16 cellular contexts compared by ENCODE assay signal in the genomic region with DNA sequence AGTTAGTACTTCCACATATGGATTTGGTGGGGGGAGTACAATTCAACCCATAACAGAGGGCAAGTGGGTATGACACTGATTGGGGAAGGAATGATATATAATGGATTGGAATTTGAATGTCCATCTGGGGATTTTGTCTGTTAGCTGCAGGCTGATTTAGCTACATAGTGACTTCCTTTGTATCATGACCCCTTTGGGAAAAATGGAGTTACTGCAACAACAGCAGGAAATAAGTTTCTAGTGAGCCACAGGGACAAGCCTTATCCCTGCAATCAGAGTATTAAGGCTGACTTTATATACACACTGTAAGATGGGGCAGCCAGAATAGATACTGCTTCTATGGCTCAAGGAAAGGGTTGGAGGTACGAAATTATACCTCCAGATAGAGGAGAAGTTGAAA.
DNase-seq lines count a peak whose midpoint lies in the region; ATAC-seq and TF ChIP-seq lines count a peak whose summit lies in the region.
"Had no signal": no experiment of that assay in that cellular context is flagged by ENCODE, and none has a peak within 500 bp of the region (broad histone marks: within the 10 kb centered on the region; RNA-seq: fewer than 3 reads in every experiment).

No MANE protein-coding gene starts in this region.

- H3K9ac ChIP-seq in colonic mucosa (ENCODE audit: low read depth in 2 of 2, low read length in 2 of 2): no peak overlapping the region
- no peak overlapping the region for H3K9ac ChIP-seq in parathyroid adenoma

- no peaks in the 10 kb centered on the region for H3K4me1 ChIP-seq in colonic mucosa
- peaks cover 5% of the 10 kb centered on the region for H3K4me1 ChIP-seq in parathyroid adenoma
- H3K4me1 ChIP-seq: A549, sigmoid colon had no signal

- no peak overlapping the region for H3K27ac Mint-ChIP-seq in activated T-helper 1 cell treated with anti-CD3 and anti-CD28 coated beads, Interleukin-12 subunit alpha, Interleukin-12 subunit beta, Interleukin-2, Interleukin-4 antibody, amounts not matched to agents 30 ng/mL and 10 ng/mL and 1 ng/mL, durations not matched to agents 14 hours and 24 hours and 36 hours
- H3K27ac Mint-ChIP-seq in stimulated activated naive B cell treated with anti-CD40 and anti-IgM and Interleukin-4, amounts not matched to agents 10 μg/mL and 1 μg/mL and 100 μg/mL, for 72 hours: no peak overlapping the region
- H3K27ac Mint-ChIP-seq: memory B cell, T-cell had no signal

- intact Hi-C loops in colonic mucosa (cut with DNase I): no loop called here
- intact Hi-C loops in activated T-helper 1 cell treated with anti-CD3 and anti-CD28 coated beads, Interleukin-12 subunit alpha, Interleukin-12 subunit beta, Interleukin-2, Interleukin-4 antibody, amounts not matched to agents 30 ng/mL and 10 ng/mL and 1 ng/mL, durations not matched to agents 14 hours and 24 hours and 36 hours (cut with micrococcal nuclease): no loop called here

- no peaks in the 10 kb centered on the region for H3K4me1 Mint-ChIP-seq in activated T-helper 1 cell treated with anti-CD3 and anti-CD28 coated beads, Interleukin-12 subunit alpha, Interleukin-12 subunit beta, Interleukin-2, Interleukin-4 antibody, amounts not matched to agents 30 ng/mL and 10 ng/mL and 1 ng/mL, durations not matched to agents 14 hours and 24 hours and 36 hours (ENCODE audit: low read depth)
- H3K4me1 Mint-ChIP-seq in stimulated activated naive B cell treated with anti-CD40 and anti-IgM and Interleukin-4, amounts not matched to agents 10 μg/mL and 1 μg/mL and 100 μg/mL, for 72 hours: no peaks in the 10 kb centered on the region
- H3K4me1 Mint-ChIP-seq: memory B cell, T-cell had no signal

- H3K4me2 ChIP-seq in parathyroid adenoma (ENCODE audit: low read length): no peak overlapping the region
- H3K4me2 ChIP-seq: A549 had no signal

- H3K4me3 ChIP-seq in colonic mucosa (no peak overlapping the region), parathyroid adenoma (ENCODE audit: low read depth, low read length) (no peak overlapping the region)
- H3K4me3 ChIP-seq: A549, dorsolateral prefrontal cortex, MG63, sigmoid colon had no signal

- H3K27ac ChIP-seq in colonic mucosa (no peak overlapping the region), parathyroid adenoma (no peak overlapping the region)
- H3K27ac ChIP-seq: A549, dorsolateral prefrontal cortex, sigmoid colon had no signal

- no peak overlapping the region for H3K4me3 Mint-ChIP-seq in activated T-helper 1 cell treated with anti-CD3 and anti-CD28 coated beads, Interleukin-12 subunit alpha, Interleukin-12 subunit beta, Interleukin-2, Interleukin-4 antibody, amounts not matched to agents 30 ng/mL and 10 ng/mL and 1 ng/mL, durations not matched to agents 14 hours and 24 hours and 36 hours
- H3K4me3 Mint-ChIP-seq in stimulated activated naive B cell treated with anti-CD40 and anti-IgM and Interleukin-4, amounts not matched to agents 10 μg/mL and 1 μg/mL and 100 μg/mL, for 72 hours: no peak overlapping the region
- H3K4me3 Mint-ChIP-seq: memory B cell, T-cell had no signal

- no peak for ATAC-seq in stimulated activated naive B cell treated with anti-CD40 and anti-IgM and Interleukin-4, amounts not matched to agents 10 μg/mL and 1 μg/mL and 100 μg/mL, for 72 hours (replicated peaks)
- ATAC-seq: A549, T-cell had no signal

- H3K27me3 ChIP-seq in colonic mucosa: no peaks in the 10 kb centered on the region
- H3K27me3 ChIP-seq in parathyroid adenoma (ENCODE audit: control insufficient read depth, insufficient read depth, low read length): no peaks in the 10 kb centered on the region
- H3K27me3 ChIP-seq: MG63, sigmoid colon had no signal

- H3K36me3 Mint-ChIP-seq in activated T-helper 1 cell treated with anti-CD3 and anti-CD28 coated beads, Interleukin-12 subunit alpha, Interleukin-12 subunit beta, Interleukin-2, Interleukin-4 antibody, amounts not matched to agents 30 ng/mL and 10 ng/mL and 1 ng/mL, durations not matched to agents 14 hours and 24 hours and 36 hours (ENCODE audit: low read depth): no peaks in the 10 kb centered on the region
- no peaks in the 10 kb centered on the region for H3K36me3 Mint-ChIP-seq in stimulated activated naive B cell treated with anti-CD40 and anti-IgM and Interleukin-4, amounts not matched to agents 10 μg/mL and 1 μg/mL and 100 μg/mL, for 72 hours
- H3K36me3 Mint-ChIP-seq: memory B cell, T-cell had no signal

- H3K36me3 ChIP-seq in colonic mucosa: no peaks in the 10 kb centered on the region
- no peaks in the 10 kb centered on the region for H3K36me3 ChIP-seq in parathyroid adenoma (ENCODE audit: control insufficient read depth, insufficient read depth, low read length)
- H3K36me3 ChIP-seq: MG63, sigmoid colon had no signal

- no peak overlapping the region for H2AFZ ChIP-seq in parathyroid adenoma

- H3K9me3 Mint-ChIP-seq in activated T-helper 1 cell treated with anti-CD3 and anti-CD28 coated beads, Interleukin-12 subunit alpha, Interleukin-12 subunit beta, Interleukin-2, Interleukin-4 antibody, amounts not matched to agents 30 ng/mL and 10 ng/mL and 1 ng/mL, durations not matched to agents 14 hours and 24 hours and 36 hours: no peaks in the 10 kb centered on the region
- peaks cover 0 to 2% of the 10 kb centered on the region in 2 donors for H3K9me3 Mint-ChIP-seq in stimulated activated naive B cell treated with anti-CD40 and anti-IgM and Interleukin-4, amounts not matched to agents 10 μg/mL and 1 μg/mL and 100 μg/mL, for 72 hours

- peak; percentile 15 for DNase-seq in NCI-H146 (lab: John Stamatoyannopoulos, UW)
- no peak for DNase-seq in NCI-H146 treated with DMSO at 0.1 percent for 48 hours (lab: John Stamatoyannopoulos, UW; ENCODE audit: unreplicated experiment)
- peak; percentile 4 for DNase-seq in HT1080 (ENCODE audit: low read depth)
- no peak for DNase-seq in colonic mucosa
- no peak for DNase-seq in activated T-helper 1 cell treated with anti-CD3 and anti-CD28 coated beads, Interleukin-12 subunit alpha, Interleukin-12 subunit beta, Interleukin-2, Interleukin-4 antibody, amounts not matched to agents 30 ng/mL and 10 ng/mL and 1 ng/mL, durations not matched to agents 14 hours and 24 hours and 36 hours (ENCODE audit: low spot score)
- no peak for DNase-seq in D341Med (ENCODE audit: low spot score)
- DNase-seq in stimulated activated naive B cell treated with anti-CD40 and anti-IgM and Interleukin-4, amounts not matched to agents 10 μg/mL and 1 μg/mL and 100 μg/mL, for 72 hours: no peak
- DNase-seq: activated CD4-positive, CD25-positive, alpha-beta regulatory T cell; dorsolateral prefrontal cortex; MG63; sigmoid colon; stimulated activated CD4-positive, alpha-beta T cell treated with anti-CD3 and anti-CD28 coated beads, Interleukin-4, amount 100 ng/mL, for 4 hours; T-cell had no signal

- H3K9me3 ChIP-seq in colonic mucosa: no peaks in the 10 kb centered on the region
- no peaks in the 10 kb centered on the region for H3K9me3 ChIP-seq in parathyroid adenoma (ENCODE audit: control insufficient read depth, low read length)
- H3K9me3 ChIP-seq: A549, MG63, sigmoid colon had no signal

- no peaks in the 10 kb centered on the region for H3K27me3 Mint-ChIP-seq in activated T-helper 1 cell treated with anti-CD3 and anti-CD28 coated beads, Interleukin-12 subunit alpha, Interleukin-12 subunit beta, Interleukin-2, Interleukin-4 antibody, amounts not matched to agents 30 ng/mL and 10 ng/mL and 1 ng/mL, durations not matched to agents 14 hours and 24 hours and 36 hours (ENCODE audit: insufficient read depth)
- H3K27me3 Mint-ChIP-seq in stimulated activated naive B cell treated with anti-CD40 and anti-IgM and Interleukin-4, amounts not matched to agents 10 μg/mL and 1 μg/mL and 100 μg/mL, for 72 hours: peaks cover 0 to 7% of the 10 kb centered on the region in 2 donors
- H3K27me3 Mint-ChIP-seq: memory B cell had no signal

- H3K79me2 ChIP-seq in parathyroid adenoma: peaks cover 24% of the 10 kb centered on the region

- TF ChIP-seq CTCF in colonic mucosa (IDR thresholded peaks at IDR 0.05) (peak; percentile 25), parathyroid adenoma (IDR thresholded peaks at IDR 0.05) (peak; percentile 20)

Comparison
In these comparisons a context has a peak if more than half of its experiments do, and no peak if none do; other contexts are left out.
1. DNase-seq: peak in NCI-H146 (single experiment) and HT1080 (single experiment); none in NCI-H146 treated with DMSO at 0.1 percent for 48 hours (single experiment), colonic mucosa (single experiment), activated T-helper 1 cell treated with anti-CD3 and anti-CD28 coated beads, Interleukin-12 subunit alpha, Interleukin-12 subunit beta, Interleukin-2, Interleukin-4 antibody, amounts not matched to agents 30 ng/mL and 10 ng/mL and 1 ng/mL, durations not matched to agents 14 hours and 24 hours and 36 hours (single experiment), D341Med (single experiment) and stimulated activated naive B cell treated with anti-CD40 and anti-IgM and Interleukin-4, amounts not matched to agents 10 μg/mL and 1 μg/mL and 100 μg/mL, for 72 hours (single experiment).